Comparison of ENCODE assay signal across 2 cellular contexts in genomic region chr3:58217209-58217811, GRCh38.
TF ChIP-seq lines count a peak whose summit lies in the region.

No MANE protein-coding gene starts in this region.

TF ChIP-seq in HEK293, 187 proteins besides CTCF, POLR2A, EP300 and RAD21 (continued from another document and continues in another):
- TF ChIP-seq ZSCAN5A (tag by site-specific recombination; IDR thresholded peaks at IDR 0.05) (no peak), ZSCAN30 (tag by site-specific recombination; IDR thresholded peaks at IDR 0.05) (no peak), ZNF138 (tag by site-specific recombination; IDR thresholded peaks at IDR 0.05; ENCODE audit: borderline replicate concordance) (no peak), PRDM1 (tag by site-specific recombination; IDR thresholded peaks at IDR 0.05) (no peak), ZFHX2 (tag by site-specific recombination; conservative IDR thresholded peaks at IDR 0.05) (0 out of 2 replicates have a peak, but pooled peaks have one; percentile 19), ZNF394 (tag by site-specific recombination; IDR thresholded peaks at IDR 0.05; ENCODE audit: borderline replicate concordance) (no peak), KLF1 (tag by site-specific recombination; IDR thresholded peaks at IDR 0.05) (peak; percentile 64; the same call in 1 of the 2 replicates), ZNF654 (tag by site-specific recombination; IDR thresholded peaks at IDR 0.05; ENCODE audit: low read depth) (peak; percentile 45), ZNF555 (tag by site-specific recombination; conservative IDR thresholded peaks at IDR 0.05) (no peak), ZNF776 (tag by site-specific recombination; IDR thresholded peaks at IDR 0.05; ENCODE audit: borderline replicate concordance) (no peak), ZFP3 (tag by site-specific recombination; IDR thresholded peaks at IDR 0.05; ENCODE audit: low read depth) (no peak), YY1 (tag by site-specific recombination; IDR thresholded peaks at IDR 0.05) (no peak), ZSCAN23 (tag by site-specific recombination; IDR thresholded peaks at IDR 0.05) (no peak), ZNF146 (tag by site-specific recombination; IDR thresholded peaks at IDR 0.05) (no peak), ZBTB26 (tag by site-specific recombination; optimal IDR thresholded peaks at IDR 0.05) (no peak), ZBTB17 (tag by site-specific recombination; IDR thresholded peaks at IDR 0.05) (peak; percentile 48), ZNF354C (tag by site-specific recombination; IDR thresholded peaks at IDR 0.05; ENCODE audit: borderline replicate concordance, low read depth) (no peak), ZNF311 (tag by site-specific recombination; IDR thresholded peaks at IDR 0.05; ENCODE audit: borderline replicate concordance) (no peak), ZNF157 (tag by site-specific recombination; IDR thresholded peaks at IDR 0.05) (no peak), ZNF121 (tag by site-specific recombination; IDR thresholded peaks at IDR 0.05) (no peak), ZNF501 (tag by site-specific recombination; IDR thresholded peaks at IDR 0.05) (0 out of 2 replicates have a peak, but pooled peaks have one; percentile 44), ZBTB48 (tag by site-specific recombination; IDR thresholded peaks at IDR 0.05) (0 out of 2 replicates have a peak, but pooled peaks have one; percentile 18), ZNF488 (tag by site-specific recombination; IDR thresholded peaks at IDR 0.05) (no peak), ATF2 (tag by site-specific recombination; IDR thresholded peaks at IDR 0.05; ENCODE audit: low read depth) (no peak)

TF ChIP-seq in HepG2, 621 proteins besides CTCF, POLR2A, EP300 and RAD21 (continues in another document):
- no peak for TF ChIP-seq MLXIP (CRISPR knock-in tag; IDR thresholded peaks at IDR 0.05; ENCODE audit: borderline replicate concordance)
- TF ChIP-seq ZFY (CRISPR knock-in tag; IDR thresholded peaks at IDR 0.05), result no peak
- no peak for TF ChIP-seq ZMAT5 (CRISPR knock-in tag; IDR thresholded peaks at IDR 0.05; ENCODE audit: borderline replicate concordance, low read depth)
- TF ChIP-seq CREB3 (CRISPR knock-in tag; IDR thresholded peaks at IDR 0.05), result no peak
- TF ChIP-seq REST (IDR thresholded peaks at IDR 0.05; ENCODE audit: borderline replicate concordance in 1 of 2, low read depth in 1 of 2, low read length in 2 of 2), result no peak
- TF ChIP-seq SNAPC2 (CRISPR knock-in tag; IDR thresholded peaks at IDR 0.05), result no peak
- TF ChIP-seq SOX13 (IDR thresholded peaks at IDR 0.05), result no peak
- peak in 1 of 2 experiments; percentile 43; a peak in 2 of 4 replicates for TF ChIP-seq SOX13 (CRISPR knock-in tag; conservative IDR thresholded peaks at IDR 0.05 in 1 of 2, IDR thresholded peaks at IDR 0.05 in 1 of 2)
- 0 out of 2 replicates have a peak, but pooled peaks have one; percentile 29 for TF ChIP-seq ZNF503 (CRISPR knock-in tag; IDR thresholded peaks at IDR 0.05)
- TF ChIP-seq CEBPG (CRISPR knock-in tag; IDR thresholded peaks at IDR 0.05), result 0 out of 2 replicates have a peak, but pooled peaks have one; percentile 6
- peak; percentile 21; the same call in 1 of the 2 replicates for TF ChIP-seq POGZ (CRISPR knock-in tag; IDR thresholded peaks at IDR 0.05)
- peak; percentile 59 to 77; a peak in 3 of 4 replicates for TF ChIP-seq HMGXB4 (CRISPR knock-in tag; IDR thresholded peaks at IDR 0.05; ENCODE audit: borderline replicate concordance in 1 of 2, low read depth in 1 of 2)
- no peak for TF ChIP-seq CREB1 (IDR thresholded peaks at IDR 0.05)
- no peak for TF ChIP-seq CREB1 (CRISPR knock-in tag; IDR thresholded peaks at IDR 0.05)
- no peak for TF ChIP-seq ZBTB7B (CRISPR knock-in tag; IDR thresholded peaks at IDR 0.05)
- no peak for TF ChIP-seq GPBP1L1 (CRISPR knock-in tag; IDR thresholded peaks at IDR 0.05)
- no peak for TF ChIP-seq ZIK1 (CRISPR knock-in tag; IDR thresholded peaks at IDR 0.05; ENCODE audit: borderline replicate concordance, low read depth)
- no peak for TF ChIP-seq SRSF9 (IDR thresholded peaks at IDR 0.05; ENCODE audit: borderline replicate concordance, insufficient read depth, low read depth, low read length, poor library complexity, severe bottlenecking)
- peak; percentile 40; the same call in 1 of the 2 replicates for TF ChIP-seq FOSL2 (CRISPR knock-in tag; IDR thresholded peaks at IDR 0.05)
- no peak for TF ChIP-seq ZNF564 (CRISPR knock-in tag; IDR thresholded peaks at IDR 0.05)
- no peak for TF ChIP-seq ZXDC (CRISPR knock-in tag; IDR thresholded peaks at IDR 0.05)
- TF ChIP-seq CENPT (CRISPR knock-in tag; IDR thresholded peaks at IDR 0.05; ENCODE audit: low read depth), result no peak
- peak; percentile 91; the same call in 1 of the 2 replicates for TF ChIP-seq MTA1 (CRISPR knock-in tag; IDR thresholded peaks at IDR 0.05; ENCODE audit: borderline replicate concordance)
- TF ChIP-seq IRF9 (CRISPR knock-in tag; IDR thresholded peaks at IDR 0.05; ENCODE audit: borderline replicate concordance), result no peak
